24 cellular contexts compared by ENCODE assay signal in genomic region chr7:88214456-88214855, GRCh38.
DNase-seq lines count a peak whose midpoint lies in the region; ATAC-seq and FAIRE-seq lines count a peak whose summit lies in the region.
"Had no signal": no experiment of that assay in that cellular context is flagged by ENCODE, and none has a peak within 500 bp of the region (broad histone marks: within the 10 kb centered on the region; RNA-seq: fewer than 3 reads in every experiment).

No MANE protein-coding gene starts in this region.

- H3K27ac Mint-ChIP-seq in activated T-cell treated with anti-CD3 and anti-CD28 coated beads, Interleukin-2, amount 50 U/mL, for 24 hours, result peak overlapping the region; percentile 6
- no peak overlapping the region for H3K27ac Mint-ChIP-seq in T-helper 2 cell treated with Interferon-gamma antibody and Interleukin-4, amounts not matched to agents 5 μg/mL and 100 μg/mL, for 36 hours

- no peaks in the 10 kb centered on the region for H3K27me3 Mint-ChIP-seq in activated T-cell treated with anti-CD3 and anti-CD28 coated beads, Interleukin-2, amount 50 U/mL, for 24 hours
- no peaks in the 10 kb centered on the region for H3K27me3 Mint-ChIP-seq in T-helper 2 cell treated with Interferon-gamma antibody and Interleukin-4, amounts not matched to agents 5 μg/mL and 100 μg/mL, for 36 hours (ENCODE audit: low read depth)

- H3K4me3 Mint-ChIP-seq in activated T-cell treated with anti-CD3 and anti-CD28 coated beads, Interleukin-2, amount 50 U/mL, for 24 hours, result no peak overlapping the region
- H3K4me3 Mint-ChIP-seq in T-helper 2 cell treated with Interferon-gamma antibody and Interleukin-4, amounts not matched to agents 5 μg/mL and 100 μg/mL, for 36 hours, result no peak overlapping the region

- peaks cover 42% of the 10 kb centered on the region for H3K4me1 Mint-ChIP-seq in activated T-cell treated with anti-CD3 and anti-CD28 coated beads, Interleukin-2, amount 50 U/mL, for 24 hours (ENCODE audit: low read depth)
- H3K4me1 Mint-ChIP-seq in T-helper 2 cell treated with Interferon-gamma antibody and Interleukin-4, amounts not matched to agents 5 μg/mL and 100 μg/mL, for 36 hours (ENCODE audit: low read depth), result peaks cover 44% of the 10 kb centered on the region

- no peak for ATAC-seq in GM21786 (IDR thresholded peaks at IDR 0.05; ENCODE audit: unreplicated experiment)
- ATAC-seq: HCT116 had no signal

- H3K9me3 Mint-ChIP-seq in activated T-cell treated with anti-CD3 and anti-CD28 coated beads, Interleukin-2, amount 50 U/mL, for 24 hours, result no peaks in the 10 kb centered on the region
- H3K9me3 Mint-ChIP-seq in T-helper 2 cell treated with Interferon-gamma antibody and Interleukin-4, amounts not matched to agents 5 μg/mL and 100 μg/mL, for 36 hours, result no peaks in the 10 kb centered on the region

- no peak for DNase-seq in activated T-cell treated with anti-CD3 and anti-CD28 coated beads, Interleukin-2, amount 50 U/mL, for 24 hours
- DNase-seq in activated T-cell treated with anti-CD3 and anti-CD28 coated beads, Interleukin-2, amount 50 U/mL, for 48 hours, result no peak
- no peak for DNase-seq in RCC 7860 (ENCODE audit: low spot score)
- DNase-seq in germinal center (ENCODE audit: low spot score), result no peak
- no peak for DNase-seq in T-helper 2 cell treated with Interferon-gamma antibody and Interleukin-4, amounts not matched to agents 5 μg/mL and 100 μg/mL, for 36 hours (ENCODE audit: low spot score)
- no peak for DNase-seq in GF-D8 (lab: John Stamatoyannopoulos, UW)
- DNase-seq: 8988T; EL; GOT3; IMR-90; NCI-H1105; NCI-H146; NCI-H2029; NCI-H226; NCI-H524; NCI-H774; NK-92 treated with Interleukin-12 subunit alpha and Interleukin-12 subunit beta, amount 100 ng/mL, for 24 hours; SIG-M5; SK-N-SH had no signal

- peaks cover 92% of the 10 kb centered on the region for H3K36me3 Mint-ChIP-seq in activated T-cell treated with anti-CD3 and anti-CD28 coated beads, Interleukin-2, amount 50 U/mL, for 24 hours (ENCODE audit: low read depth)
- peaks cover 52% of the 10 kb centered on the region for H3K36me3 Mint-ChIP-seq in T-helper 2 cell treated with Interferon-gamma antibody and Interleukin-4, amounts not matched to agents 5 μg/mL and 100 μg/mL, for 36 hours (ENCODE audit: low read depth)

- FAIRE-seq in RCC 7860 (lab: Jason Lieb, UNC) (peak; percentile 88), endometrium (lab: Jason Lieb, UNC) (peak; percentile 64)
- FAIRE-seq: D721Med, HTR-8/SVneo had no signal
